20 cellular contexts compared by ENCODE assay signal in the genomic region with DNA sequence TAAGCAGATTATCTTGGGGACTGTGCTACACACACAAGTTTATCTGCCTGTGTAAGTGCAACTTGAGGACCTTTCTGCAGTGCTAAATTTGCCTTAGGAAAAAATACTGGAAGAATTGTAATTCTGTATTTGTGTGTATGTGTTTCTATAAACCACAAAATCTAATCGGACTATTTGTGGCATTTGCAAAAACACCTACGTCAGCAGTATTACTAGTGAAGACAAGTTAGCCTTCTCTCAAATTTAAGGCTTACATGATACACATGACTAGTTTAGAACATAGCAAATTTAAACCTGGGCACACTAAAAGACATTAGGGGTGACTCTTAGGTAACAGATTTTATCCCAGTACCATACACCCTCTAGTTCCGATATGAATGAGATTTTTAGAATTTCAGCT.
"Had no signal": no experiment of that assay in that cellular context is flagged by ENCODE, and none has a peak within 500 bp of the region (broad histone marks: within the 10 kb centered on the region; RNA-seq: fewer than 3 reads in every experiment).

No MANE protein-coding gene starts in this region.

- H3K27ac Mint-ChIP-seq: activated CD8-positive, alpha-beta memory T cell treated with anti-CD3 and anti-CD28 coated beads, Interleukin-2, amount 10 ng/mL, durations not matched to agents 7 days and 5 days; activated naive CD4-positive, alpha-beta T cell treated with anti-CD3 and anti-CD28 coated beads, Interleukin-2, amount 50 U/mL, for 72 hours; activated naive CD8-positive, alpha-beta T cell treated with anti-CD3 and anti-CD28 coated beads, Interleukin-2, amount 50 U/mL, for 24 hours; T-helper 1 cell treated with Interleukin-12 subunit alpha and Interleukin-12 subunit beta and Interleukin-4 antibody, amounts not matched to agents 30 μg/mL and 1 μg/mL, for 36 hours had no signal

- H3K27ac ChIP-seq: ascending aorta, cardiac muscle cell had no signal

- DNase-seq: activated CD4-positive, alpha-beta T cell treated with anti-CD3 and anti-CD28 coated beads for 4 hours; activated CD8-positive, alpha-beta memory T cell treated with anti-CD3 and anti-CD28 coated beads, Interleukin-2, amount 10 ng/mL, durations not matched to agents 7 days and 5 days; activated effector memory CD4-positive, alpha-beta T cell treated with anti-CD3 and anti-CD28 coated beads, Interleukin-2, amount 50 U/mL, for 16 hours; activated naive CD4-positive, alpha-beta T cell treated with Interleukin-2 at 50 U/mL for 16 hours; activated naive CD8-positive, alpha-beta T cell treated with anti-CD3 and anti-CD28 coated beads, Interleukin-2, amount 50 U/mL, for 24 hours; activated T-cell treated with anti-CD3 and anti-CD28 coated beads, Interleukin-2, amount 50 U/mL, for 4 hours; amniotic stem cell; NCI-H1048; NCI-H146; NCI-H1930; NCI-H2171; NCI-H2227 treated with DMSO at 0.1 percent for 48 hours; NCI-H524 treated with DMSO at 0.1 percent for 48 hours; NCI-H748 treated with DMSO at 0.1 percent for 48 hours; SJCRH30 had no signal

- H3K27me3 ChIP-seq: ascending aorta, cardiac muscle cell, SJCRH30 had no signal

- H3K4me3 ChIP-seq: ascending aorta, cardiac muscle cell, SJCRH30 had no signal

- H3K36me3 ChIP-seq: ascending aorta, cardiac muscle cell, SJCRH30 had no signal

- H3K4me1 ChIP-seq: ascending aorta had no signal

- H3K9me3 ChIP-seq: ascending aorta, SJCRH30 had no signal

- H3K36me3 Mint-ChIP-seq: activated CD8-positive, alpha-beta memory T cell treated with anti-CD3 and anti-CD28 coated beads, Interleukin-2, amount 10 ng/mL, durations not matched to agents 7 days and 5 days; activated naive CD4-positive, alpha-beta T cell treated with anti-CD3 and anti-CD28 coated beads, Interleukin-2, amount 50 U/mL, for 72 hours; brain had no signal

- H3K4me3 Mint-ChIP-seq: activated CD8-positive, alpha-beta memory T cell treated with anti-CD3 and anti-CD28 coated beads, Interleukin-2, amount 10 ng/mL, durations not matched to agents 7 days and 5 days; activated naive CD8-positive, alpha-beta T cell treated with anti-CD3 and anti-CD28 coated beads, Interleukin-2, amount 50 U/mL, for 24 hours; activated T-cell treated with anti-CD3 and anti-CD28 coated beads, Interleukin-2, amount 50 U/mL, for 4 hours; brain; T-helper 1 cell treated with Interleukin-12 subunit alpha and Interleukin-12 subunit beta and Interleukin-4 antibody, amounts not matched to agents 30 μg/mL and 1 μg/mL, for 36 hours had no signal

- H3K9me3 Mint-ChIP-seq: activated naive CD4-positive, alpha-beta T cell treated with anti-CD3 and anti-CD28 coated beads, Interleukin-2, amount 50 U/mL, for 72 hours; activated naive CD8-positive, alpha-beta T cell treated with anti-CD3 and anti-CD28 coated beads, Interleukin-2, amount 50 U/mL, for 24 hours; activated T-cell treated with anti-CD3 and anti-CD28 coated beads, Interleukin-2, amount 50 U/mL, for 4 hours; T-helper 1 cell treated with Interleukin-12 subunit alpha and Interleukin-12 subunit beta and Interleukin-4 antibody, amounts not matched to agents 30 μg/mL and 1 μg/mL, for 36 hours had no signal
